In genomic region chr17:45284176-45285140, GRCh38 we compare ENCODE assay signal across 8 cellular contexts. TPM values are rescaled to one million over a fixed set of nuclear protein-coding genes. Genes with fewer than 3 reads are reported as not detected.
DNase-seq lines count a peak whose midpoint lies in the region; ATAC-seq, FAIRE-seq and TF ChIP-seq lines count a peak whose summit lies in the region.

No MANE protein-coding gene starts in this region.

- peak overlapping the region; percentile 59 for H3K27ac ChIP-seq in Panc1 (ENCODE audit: low read length)

- H3K4me1 Mint-ChIP-seq in Calu3 (ENCODE audit: low read depth, unreplicated experiment) (no peaks in the 10 kb centered on the region), neural crest cell (no peaks in the 10 kb centered on the region)

- H3K4me3 ChIP-seq in Panc1 (ENCODE audit: low read depth in 2 of 2, low read length in 2 of 2) = no peak overlapping the region
- H3K4me3 ChIP-seq in bronchial epithelial cell (ENCODE audit: low read depth, low read length) = no peak overlapping the region

- intact Hi-C loops in Calu3 (cut with micrococcal nuclease; ENCODE audit: unreplicated experiment) (no loop called here), Panc1 (cut with micrococcal nuclease; ENCODE audit: unreplicated experiment) (no loop called here)

- peaks cover 33% of the 10 kb centered on the region for H3K4me1 ChIP-seq in Panc1 (ENCODE audit: control insufficient read depth, insufficient read depth, low read length)

- H3K4me3 Mint-ChIP-seq in Calu3 (ENCODE audit: low read depth, unreplicated experiment) = no peak overlapping the region
- no peak overlapping the region for H3K4me3 Mint-ChIP-seq in neural crest cell

- peak; percentile 56 for DNase-seq in Calu3
- DNase-seq in Panc1 (ENCODE audit: low read depth, low spot score) = no peak
- DNase-seq in bronchial epithelial cell (ENCODE audit: low read depth) = peak; percentile 82
- DNase-seq in neural crest cell (ENCODE audit: low read depth, low spot score) = no peak
- DNase-seq in mesenteric fat pad (ENCODE audit: low spot score) = no peak

- no peak for FAIRE-seq in bronchial epithelial cell (lab: Jason Lieb, UNC)

- H3K27ac Mint-ChIP-seq in Calu3 (ENCODE audit: unreplicated experiment) (no peak overlapping the region), neural crest cell (ENCODE audit: unreplicated experiment) (no peak overlapping the region)

- POLR2A ChIA-PET in Panc1 (lab: Charles Lee) = no interaction called here

- CTCF ChIA-PET in Calu3 (lab: Charles Lee) = interaction anchor here (0.7 to 2.0 kb wide), 5 partner anchors 7 to 101 kb away, joined by 4 to 10 read pairs (median 5); no protein-coding TSS in a partner anchor
- CTCF ChIA-PET in Panc1 (lab: Charles Lee) = interaction anchor here (0.7 kb wide), 1 partner anchor 17 kb away, joined by 4 read pairs; no protein-coding TSS in a partner anchor

- peaks cover 85% of the 10 kb centered on the region for H3K36me3 Mint-ChIP-seq in Calu3 (ENCODE audit: insufficient read depth, unreplicated experiment)
- H3K36me3 Mint-ChIP-seq in neural crest cell (ENCODE audit: low read depth) = peaks cover 6% of the 10 kb centered on the region

- no peaks in the 10 kb centered on the region for H3K27me3 ChIP-seq in Panc1 (ENCODE audit: control insufficient read depth, insufficient read depth, low read length)
- H3K27me3 ChIP-seq in bronchial epithelial cell (ENCODE audit: control insufficient read depth, insufficient read depth, low read length) = no peaks in the 10 kb centered on the region

- in situ Hi-C loops in Panc1 (cut with HindIII; ENCODE audit: low pct_unique_long_range_greater_than_20kb, low sequenced_read_pairs) = no loop called here

- TF ChIP-seq CTCF in Calu3 (IDR thresholded peaks at IDR 0.05; ENCODE audit: unreplicated experiment) (peak; percentile 41), Panc1 (IDR thresholded peaks at IDR 0.05) (no peak; the same call in 1 of the 2 replicates), bronchial epithelial cell (IDR thresholded peaks at IDR 0.05; ENCODE audit: insufficient read depth, low read length, severe bottlenecking) (peak; percentile 41), neural crest cell (conservative IDR thresholded peaks at IDR 0.05) (peak; percentile 23)

- ATAC-seq in Panc1 (no peak), GM18870 (IDR thresholded peaks at IDR 0.05; ENCODE audit: unreplicated experiment) (no peak), HG02623 (IDR thresholded peaks at IDR 0.05; ENCODE audit: unreplicated experiment) (no peak), HG02973 (IDR thresholded peaks at IDR 0.05; ENCODE audit: unreplicated experiment) (no peak)

- H3K27me3 Mint-ChIP-seq in Calu3 (ENCODE audit: unreplicated experiment) = no peaks in the 10 kb centered on the region
- H3K27me3 Mint-ChIP-seq in neural crest cell (ENCODE audit: low read depth) = no peaks in the 10 kb centered on the region

- H3K36me3 ChIP-seq in Panc1 (ENCODE audit: control insufficient read depth, insufficient read depth, low read length) = peaks cover 9% of the 10 kb centered on the region
- peaks cover 28% of the 10 kb centered on the region for H3K36me3 ChIP-seq in bronchial epithelial cell (ENCODE audit: control insufficient read depth, insufficient read depth, low read length)

- no peaks in the 10 kb centered on the region for H3K9me3 ChIP-seq in Panc1 (ENCODE audit: control insufficient read depth, insufficient read depth, low read depth, low read length)

- BruUV-seq in Calu3 (replicated peaks; lab: Mats Ljungman, UMichigan) (no TSS peak), Panc1 (replicated peaks; lab: Mats Ljungman, UMichigan) (no TSS peak)

- H3K9me3 Mint-ChIP-seq in Calu3 (ENCODE audit: low read depth, unreplicated experiment) (no peaks in the 10 kb centered on the region), neural crest cell (no peaks in the 10 kb centered on the region)

RNA-seq across cellular contexts. Expression of gene SPATA32, which starts 22.6 kb away (rescaled TPM):
- total RNA-seq in Calu3 (2022) (0.85 and 0.88 TPM in 2 replicates), Panc1 (2021; ENCODE audit: unreplicated experiment) (0.26 TPM), bronchial epithelial cell (under 0.01 TPM in 1 of 2 replicates, not detected in the other), neural crest cell (0.23 and 0.25 TPM in 2 replicates), mesenteric fat pad (not detected)
- 0.17 TPM for polyA plus RNA-seq in Panc1 (2012; ENCODE audit: insufficient read length)

RNA-seq across cellular contexts. Expression of gene MAP3K14, which starts 32.4 kb away (rescaled TPM):
- total RNA-seq in Calu3 (2022) (26.7 and 33.2 TPM in 2 replicates), Panc1 (2021; ENCODE audit: unreplicated experiment) (80.8 TPM), bronchial epithelial cell (0.77 and 0.79 TPM in 2 replicates), neural crest cell (9.6 and 11.5 TPM in 2 replicates), mesenteric fat pad (8.7 TPM)
- polyA plus RNA-seq in Panc1 (2012; ENCODE audit: insufficient read length) = 60.3 TPM

Comparison
In these comparisons a context has a peak if more than half of its experiments do, and no peak if none do; other contexts are left out.
1. DNase-seq: peak in Calu3 (single experiment) and bronchial epithelial cell (single experiment); none in Panc1 (single experiment), neural crest cell (single experiment) and mesenteric fat pad (single experiment).